ENCODE assay signal across 14 cellular contexts in genomic region chr5:135222171-135222681, GRCh38.
DNase-seq lines count a peak whose midpoint lies in the region; ATAC-seq lines count a peak whose summit lies in the region.
"Had no signal": no experiment of that assay in that cellular context is flagged by ENCODE, and none has a peak within 500 bp of the region (broad histone marks: within the 10 kb centered on the region; RNA-seq: fewer than 3 reads in every experiment).

No MANE protein-coding gene starts in this region.

- POLR2A ChIA-PET in activated CD8-positive, alpha-beta T cell treated with anti-CD3 and anti-CD28 coated beads, Interleukin-2, amount 10 ng/mL, durations not matched to agents 7 days and 5 days (lab: Charles Lee) = no interaction called here

- no peak overlapping the region for H3K27ac Mint-ChIP-seq in activated CD8-positive, alpha-beta T cell treated with anti-CD3 and anti-CD28 coated beads, Interleukin-2, amount 10 ng/mL, durations not matched to agents 7 days and 5 days
- H3K27ac Mint-ChIP-seq: activated CD4-positive, alpha-beta T cell treated with anti-CD3 and anti-CD28 coated beads, Interleukin-2, amount 10 ng/mL, durations not matched to agents 7 days and 5 days; CD4-positive, alpha-beta T cell; stimulated activated memory B cell treated with anti-CD40 and anti-IgM and Interleukin-4, amounts not matched to agents 10 μg/mL and 1 μg/mL and 100 μg/mL, for 72 hours had no signal

- ATAC-seq in sciatic nerve (no peak), GM21717 (IDR thresholded peaks at IDR 0.05; ENCODE audit: unreplicated experiment) (no peak)
- ATAC-seq in activated CD8-positive, alpha-beta T cell treated with anti-CD3 and anti-CD28 coated beads, Interleukin-2, amount 10 ng/mL, durations not matched to agents 7 days and 5 days = no peak
- ATAC-seq: stimulated activated memory B cell treated with anti-CD40 and anti-IgM and Interleukin-4, amounts not matched to agents 10 μg/mL and 1 μg/mL and 100 μg/mL, for 72 hours had no signal

- no peaks in the 10 kb centered on the region for H3K36me3 Mint-ChIP-seq in activated CD8-positive, alpha-beta T cell treated with anti-CD3 and anti-CD28 coated beads, Interleukin-2, amount 10 ng/mL, durations not matched to agents 7 days and 5 days (ENCODE audit: low read depth)
- H3K36me3 Mint-ChIP-seq: stimulated activated memory B cell treated with anti-CD40 and anti-IgM and Interleukin-4, amounts not matched to agents 10 μg/mL and 1 μg/mL and 100 μg/mL, for 72 hours had no signal

- H3K9me3 Mint-ChIP-seq in activated CD8-positive, alpha-beta T cell treated with anti-CD3 and anti-CD28 coated beads, Interleukin-2, amount 10 ng/mL, durations not matched to agents 7 days and 5 days (ENCODE audit: insufficient read depth) = no peaks in the 10 kb centered on the region
- H3K9me3 Mint-ChIP-seq: activated CD4-positive, alpha-beta T cell treated with anti-CD3 and anti-CD28 coated beads, Interleukin-2, amount 10 ng/mL, durations not matched to agents 7 days and 5 days; CD4-positive, alpha-beta T cell; stimulated activated memory B cell treated with anti-CD40 and anti-IgM and Interleukin-4, amounts not matched to agents 10 μg/mL and 1 μg/mL and 100 μg/mL, for 72 hours had no signal

- intact Hi-C loops in sciatic nerve (cut with DNase I) = no loop called here

- no peaks in the 10 kb centered on the region for H3K4me1 Mint-ChIP-seq in activated CD8-positive, alpha-beta T cell treated with anti-CD3 and anti-CD28 coated beads, Interleukin-2, amount 10 ng/mL, durations not matched to agents 7 days and 5 days (ENCODE audit: low read depth)
- H3K4me1 Mint-ChIP-seq: activated CD4-positive, alpha-beta T cell treated with anti-CD3 and anti-CD28 coated beads, Interleukin-2, amount 10 ng/mL, durations not matched to agents 7 days and 5 days; stimulated activated memory B cell treated with anti-CD40 and anti-IgM and Interleukin-4, amounts not matched to agents 10 μg/mL and 1 μg/mL and 100 μg/mL, for 72 hours had no signal

- CTCF ChIA-PET in activated CD8-positive, alpha-beta T cell treated with anti-CD3 and anti-CD28 coated beads, Interleukin-2, amount 10 ng/mL, durations not matched to agents 7 days and 5 days (lab: Charles Lee) = no interaction called here

- H3K4me3 Mint-ChIP-seq in activated CD8-positive, alpha-beta T cell treated with anti-CD3 and anti-CD28 coated beads, Interleukin-2, amount 10 ng/mL, durations not matched to agents 7 days and 5 days = no peak overlapping the region
- H3K4me3 Mint-ChIP-seq: activated CD4-positive, alpha-beta T cell treated with anti-CD3 and anti-CD28 coated beads, Interleukin-2, amount 10 ng/mL, durations not matched to agents 7 days and 5 days; CD4-positive, alpha-beta T cell; stimulated activated memory B cell treated with anti-CD40 and anti-IgM and Interleukin-4, amounts not matched to agents 10 μg/mL and 1 μg/mL and 100 μg/mL, for 72 hours had no signal

- H3K27me3 Mint-ChIP-seq in activated CD8-positive, alpha-beta T cell treated with anti-CD3 and anti-CD28 coated beads, Interleukin-2, amount 10 ng/mL, durations not matched to agents 7 days and 5 days (ENCODE audit: low read depth) = peaks cover 24% of the 10 kb centered on the region

- DNase-seq in Daoy (ENCODE audit: low read depth) (peak; percentile 62), M059J (ENCODE audit: low read depth) (peak; percentile 77), ecto neural progenitor cell (ENCODE audit: low spot score) (peak; percentile 32), sciatic nerve (ENCODE audit: low spot score) (peak; percentile 34), NCI-H2227 (lab: John Stamatoyannopoulos, UW; ENCODE audit: unreplicated experiment) (no peak), H4 (ENCODE audit: low spot score) (no peak)
- no peak for DNase-seq in activated CD8-positive, alpha-beta T cell treated with anti-CD3 and anti-CD28 coated beads, Interleukin-2, amount 10 ng/mL, durations not matched to agents 7 days and 5 days
- DNase-seq: activated CD4-positive, alpha-beta T cell treated with anti-CD3 and anti-CD28 coated beads, Interleukin-2, amount 10 ng/mL, durations not matched to agents 7 days and 5 days; activated naive CD4-positive, alpha-beta T cell treated with anti-CD3 and anti-CD28 coated beads, Interleukin-2, amount 50 U/mL, for 16 hours; NCI-H1048; stimulated activated CD4-positive, alpha-beta T cell treated with anti-CD3 and anti-CD28 coated beads, Interleukin-4, amount 100 ng/mL, for 24 hours had no signal

Comparison
In these comparisons a context has a peak if more than half of its experiments do, and no peak if none do; other contexts are left out.
1. DNase-seq: peak in Daoy (single experiment), M059J (single experiment), ecto neural progenitor cell (single experiment) and sciatic nerve (single experiment); none in NCI-H2227 (single experiment), activated CD8-positive, alpha-beta T cell treated with anti-CD3 and anti-CD28 coated beads, Interleukin-2, amount 10 ng/mL, durations not matched to agents 7 days and 5 days (single experiment) and H4 (single experiment).